In the genomic region with DNA sequence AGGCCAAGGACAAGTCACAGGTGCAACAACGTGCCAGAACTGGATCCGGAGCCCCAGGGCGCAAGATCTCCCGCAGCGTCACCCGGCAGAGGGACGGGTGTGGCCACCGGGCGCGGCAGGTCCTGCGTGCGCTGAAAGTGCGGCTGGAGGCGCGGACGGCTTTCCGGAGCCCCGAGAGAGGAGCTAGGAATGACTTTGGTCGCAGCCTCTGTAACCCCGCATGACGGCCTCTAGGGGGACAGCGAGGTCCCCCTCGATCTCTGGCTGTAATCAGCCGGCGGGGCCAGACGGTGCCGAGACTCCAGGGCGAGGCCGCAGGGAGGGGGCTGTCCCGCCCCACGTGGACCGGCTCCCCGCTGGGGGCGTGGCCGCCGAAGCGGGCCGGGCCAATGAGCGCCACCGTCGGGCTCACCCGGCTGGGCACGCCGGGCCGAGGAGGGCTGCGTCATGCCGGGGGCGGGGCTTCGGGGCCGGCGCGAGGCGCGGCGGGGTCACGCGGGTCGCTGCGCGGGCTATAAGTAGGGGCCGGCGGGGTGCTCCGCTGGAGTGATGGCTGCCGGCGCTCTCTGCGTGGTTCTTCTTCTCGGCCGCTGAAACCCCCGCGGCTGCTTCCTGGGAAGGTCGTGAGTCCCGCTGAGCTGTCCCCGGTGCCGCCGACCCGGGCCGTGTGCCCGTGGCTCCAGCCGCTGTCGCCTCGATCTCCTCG, we compare ENCODE assay signal across 8 cellular contexts. TPM values are rescaled to one million over a fixed set of nuclear protein-coding genes. Genes with fewer than 3 reads are reported as not detected.
DNase-seq lines count a peak whose midpoint lies in the region; ATAC-seq and TF ChIP-seq lines count a peak whose summit lies in the region.

A gene with protein sequence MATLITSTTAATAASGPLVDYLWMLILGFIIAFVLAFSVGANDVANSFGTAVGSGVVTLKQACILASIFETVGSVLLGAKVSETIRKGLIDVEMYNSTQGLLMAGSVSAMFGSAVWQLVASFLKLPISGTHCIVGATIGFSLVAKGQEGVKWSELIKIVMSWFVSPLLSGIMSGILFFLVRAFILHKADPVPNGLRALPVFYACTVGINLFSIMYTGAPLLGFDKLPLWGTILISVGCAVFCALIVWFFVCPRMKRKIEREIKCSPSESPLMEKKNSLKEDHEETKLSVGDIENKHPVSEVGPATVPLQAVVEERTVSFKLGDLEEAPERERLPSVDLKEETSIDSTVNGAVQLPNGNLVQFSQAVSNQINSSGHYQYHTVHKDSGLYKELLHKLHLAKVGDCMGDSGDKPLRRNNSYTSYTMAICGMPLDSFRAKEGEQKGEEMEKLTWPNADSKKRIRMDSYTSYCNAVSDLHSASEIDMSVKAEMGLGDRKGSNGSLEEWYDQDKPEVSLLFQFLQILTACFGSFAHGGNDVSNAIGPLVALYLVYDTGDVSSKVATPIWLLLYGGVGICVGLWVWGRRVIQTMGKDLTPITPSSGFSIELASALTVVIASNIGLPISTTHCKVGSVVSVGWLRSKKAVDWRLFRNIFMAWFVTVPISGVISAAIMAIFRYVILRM (plus strand): TSS at position 544 of the 706 bp plus-strand sequence. CDS start 890 bp downstream, outside the sequence.

- H3K4me1 ChIP-seq in BE2C (0 out of 2 replicates have a peak, but pooled peaks cover 4% of the 10 kb centered on the region), colonic mucosa (peaks cover 6% of the 10 kb centered on the region)

- no peaks in the 10 kb centered on the region for H3K27me3 ChIP-seq in BE2C
- no peaks in the 10 kb centered on the region for H3K27me3 ChIP-seq in colonic mucosa

- peak; percentile 88 for ATAC-seq in HG03439 (IDR thresholded peaks at IDR 0.05; ENCODE audit: unreplicated experiment)
- ATAC-seq in left colon, result peak; percentile 84

- no peaks in the 10 kb centered on the region for H3K9me3 ChIP-seq in BE2C
- H3K9me3 ChIP-seq in colonic mucosa, result no peaks in the 10 kb centered on the region

- intact Hi-C loops in colonic mucosa (cut with DNase I), result no loop called here
- intact Hi-C loops in left colon (cut with DNase I, micrococcal nuclease), result no loop called here

- H3K27ac ChIP-seq in colonic mucosa, result peak within 1 kb of the TSS; percentile 97

- peak within 1 kb of the TSS; percentile 86 to 98 for H3K9ac ChIP-seq in colonic mucosa (ENCODE audit: low read depth in 2 of 2, low read length in 2 of 2)

- H3K4me3 ChIP-seq in BE2C (ENCODE audit: low read depth, low read length) (peak within 1 kb of the TSS; percentile 83), colonic mucosa (peak within 1 kb of the TSS; percentile 83)

- peak; percentile 99 for TF ChIP-seq POLR2A in GM19193 (IDR thresholded peaks at IDR 0.05; ENCODE audit: extremely low read depth, insufficient read depth, insufficient read length)

- H3K36me3 ChIP-seq in BE2C, result peaks cover 29% of the 10 kb centered on the region
- H3K36me3 ChIP-seq in colonic mucosa, result peaks cover 4% of the 10 kb centered on the region

- TF ChIP-seq CTCF in BE2C (IDR thresholded peaks at IDR 0.05; ENCODE audit: low read depth, low read length) (peak; percentile 31), colonic mucosa (IDR thresholded peaks at IDR 0.05) (no peak)

- DNase-seq in BE2C (peak; percentile 93), NCI-H524 treated with DMSO at 0.1 percent for 48 hours (lab: John Stamatoyannopoulos, UW) (peak; percentile 69), colonic mucosa (peak; percentile 97), left colon (peak; percentile 94 to 96)
- peak; percentile 99 for DNase-seq in activated CD4-positive, alpha-beta T cell treated with anti-CD3 and anti-CD28 coated beads for 48 hours
- DNase-seq in stimulated activated CD4-positive, alpha-beta T cell treated with anti-CD3 and anti-CD28 coated beads, Interleukin-2, amount 100 ng/mL, for 24 hours, result peak; percentile 98 to 99

RNA-seq across cellular contexts. Expression of the gene that starts here (rescaled TPM):
- polyA plus RNA-seq in BE2C (2012; ENCODE audit: insufficient read depth, insufficient read length, low read depth), result 24.0 TPM
- total RNA-seq in colonic mucosa (100 to 1,000 TPM in 1 of 2 donors, 10 to 100 TPM in 1; 50.9 to 119 TPM), left colon (100 to 1,000 TPM in 1 of 2 donors, 10 to 100 TPM in 1; 61.6 to 128 TPM)

Comparison
In these comparisons a context has a peak if more than half of its experiments do, and no peak if none do; other contexts are left out.
1. Peak in every context shown above with its lines: DNase-seq, ATAC-seq, H3K4me3 ChIP-seq and H3K27ac ChIP-seq.